ENCODE assay signal across 8 cellular contexts in the genomic region with DNA sequence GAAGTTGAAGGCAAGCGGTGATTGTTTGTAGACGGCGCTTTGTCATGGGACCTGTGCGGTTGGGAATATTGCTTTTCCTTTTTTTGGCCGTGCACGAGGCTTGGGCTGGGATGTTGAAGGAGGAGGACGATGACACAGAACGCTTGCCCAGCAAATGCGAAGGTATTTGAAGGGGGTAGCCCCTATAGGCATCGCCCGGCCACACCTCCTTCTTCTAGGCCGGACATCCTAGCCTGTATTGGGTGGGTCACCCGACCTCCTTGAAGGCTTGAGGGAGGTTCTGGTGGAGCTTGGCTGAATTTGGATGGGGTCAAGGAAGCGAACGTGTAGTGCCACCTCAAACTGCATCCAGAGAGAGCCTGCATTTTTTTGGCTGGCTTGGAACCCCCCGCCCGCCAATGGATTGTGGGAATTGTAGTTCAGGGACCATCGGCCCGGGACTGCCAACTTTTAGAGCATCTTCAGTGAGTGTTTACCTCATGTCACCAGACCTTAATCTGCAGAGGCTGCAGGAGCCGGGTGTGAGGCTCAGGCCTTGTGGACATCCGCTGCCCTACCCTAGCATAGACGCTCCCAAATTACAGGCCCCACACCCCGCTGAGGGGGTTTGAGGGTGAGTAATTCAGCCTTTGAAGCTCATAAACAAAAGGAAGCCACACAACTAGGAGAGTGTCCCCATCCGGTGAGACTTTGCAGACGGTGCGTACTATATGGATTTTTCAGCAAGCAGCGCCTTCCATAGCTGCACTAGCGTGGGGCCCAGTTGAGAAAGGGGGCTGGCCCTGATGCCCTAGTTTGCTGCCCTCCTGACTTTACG. TPM values are rescaled to one million over a fixed set of nuclear protein-coding genes. Genes with fewer than 3 reads are reported as not detected.
A peak's percentile ranks its signal among the peaks of the same experiment; 100 is the strongest.
DNase-seq lines count a peak whose midpoint lies in the region; ATAC-seq and TF ChIP-seq lines count a peak whose summit lies in the region.

No MANE protein-coding gene starts in this region.

- H3K4me1 ChIP-seq in esophagus (ENCODE audit: control insufficient read depth in 2 of 2, insufficient read depth in 2 of 2, low read length in 1 of 2) (no peaks in the 10 kb centered on the region), mucosa of stomach (ENCODE audit: control insufficient read depth, insufficient read depth, low read length) (peaks cover 25% of the 10 kb centered on the region)

- peak overlapping the region; percentile 100 for H3K27ac Mint-ChIP-seq in stimulated activated effector memory CD8-positive, alpha-beta T cell treated with anti-CD3 and anti-CD28 coated beads, Interleukin-12 subunit alpha, Interleukin-12 subunit beta, amount 100 ng/mL, for 72 hours

- H3K36me3 ChIP-seq in esophagus (ENCODE audit: control insufficient read depth in 2 of 2, insufficient read depth in 2 of 2, low read length in 1 of 2) (no peaks in the 10 kb centered on the region), mucosa of stomach (ENCODE audit: control insufficient read depth, insufficient read depth, low read length) (no peaks in the 10 kb centered on the region)

- peaks cover 34% of the 10 kb centered on the region for H3K4me1 Mint-ChIP-seq in stimulated activated effector memory CD8-positive, alpha-beta T cell treated with anti-CD3 and anti-CD28 coated beads, Interleukin-12 subunit alpha, Interleukin-12 subunit beta, amount 100 ng/mL, for 72 hours

- DNase-seq in A172 (ENCODE audit: low spot score) (peak; percentile 63), GM13977 (ENCODE audit: low spot score) (peak; percentile 85), NCI-H526 (lab: John Stamatoyannopoulos, UW) (peak; percentile 61 to 75), activated T-cell treated with anti-CD3 and anti-CD28 coated beads for 4 hours (peak; percentile 54)
- DNase-seq in stimulated activated effector memory CD8-positive, alpha-beta T cell treated with anti-CD3 and anti-CD28 coated beads, Interleukin-12 subunit alpha, Interleukin-12 subunit beta, amount 100 ng/mL, for 72 hours (ENCODE audit: low spot score in 2 of 2) = peak in 1 of 2 donors; percentile 49

- H3K9me3 Mint-ChIP-seq in stimulated activated effector memory CD8-positive, alpha-beta T cell treated with anti-CD3 and anti-CD28 coated beads, Interleukin-12 subunit alpha, Interleukin-12 subunit beta, amount 100 ng/mL, for 72 hours = no peaks in the 10 kb centered on the region

- TF ChIP-seq CTCF in GM13977 (IDR thresholded peaks at IDR 0.05; ENCODE audit: extremely low read depth, insufficient read depth, missing control alignments) = no peak

- H3K36me3 Mint-ChIP-seq in stimulated activated effector memory CD8-positive, alpha-beta T cell treated with anti-CD3 and anti-CD28 coated beads, Interleukin-12 subunit alpha, Interleukin-12 subunit beta, amount 100 ng/mL, for 72 hours = peaks cover 29% of the 10 kb centered on the region

- peak overlapping the region; percentile 97 for H3K4me3 Mint-ChIP-seq in stimulated activated effector memory CD8-positive, alpha-beta T cell treated with anti-CD3 and anti-CD28 coated beads, Interleukin-12 subunit alpha, Interleukin-12 subunit beta, amount 100 ng/mL, for 72 hours

- H3K9ac ChIP-seq in mucosa of stomach (ENCODE audit: low read length) = peak overlapping the region; percentile 78

- peak overlapping the region; percentile 69 to 89 for H3K4me3 ChIP-seq in esophagus (ENCODE audit: low read depth in 1 of 2, low read length in 2 of 2)
- H3K4me3 ChIP-seq in mucosa of stomach (ENCODE audit: low read length) = peak overlapping the region; percentile 74

- ATAC-seq in HG02885 (IDR thresholded peaks at IDR 0.05; ENCODE audit: poor library complexity, unreplicated experiment) = peak; percentile 61
- ATAC-seq in stimulated activated effector memory CD8-positive, alpha-beta T cell treated with anti-CD3 and anti-CD28 coated beads, Interleukin-12 subunit alpha, Interleukin-12 subunit beta, amount 100 ng/mL, for 72 hours = peak; percentile 86

- H3K9me3 ChIP-seq in esophagus (ENCODE audit: control insufficient read depth in 2 of 2, insufficient read depth in 1 of 2, low read depth in 1 of 2, low read length in 1 of 2) (no peaks in the 10 kb centered on the region), mucosa of stomach (ENCODE audit: control insufficient read depth, low read length) (no peaks in the 10 kb centered on the region)

- H3K27me3 ChIP-seq in esophagus (ENCODE audit: control insufficient read depth in 1 of 2, insufficient read depth in 2 of 2, low read length in 2 of 2) (no peaks in the 10 kb centered on the region), mucosa of stomach (ENCODE audit: control insufficient read depth, insufficient read depth, low read length) (no peaks in the 10 kb centered on the region)

- WGBS in esophagus, 2 donors = 6 to 7% methylated on average over 29 of the region's 29 CpGs

- H3K27ac ChIP-seq in esophagus (ENCODE audit: low read depth in 2 of 2, low read length in 1 of 2) = peak overlapping the region; percentile 88 to 91

- in situ Hi-C loops in GM13977 (cut with MboI; ENCODE audit: low pct_unique_long_range_greater_than_20kb, low sequenced_read_pairs, unreplicated experiment) = no loop called here

RNA-seq across cellular contexts. Expression of gene CNPY4, which starts 0.5 kb away (rescaled TPM):
- total RNA-seq in A172 (2014; rRNA removed; shearing (Covaris generic)) = 37.3 and 42.0 TPM in 2 replicates
- polyA plus RNA-seq in esophagus = 1 to 10 TPM; 5.5 to 5.8 TPM

RNA-seq across cellular contexts. Expression of gene TAF6, which starts 0.8 kb away (rescaled TPM):
- 56.2 and 57.3 TPM in 2 replicates for total RNA-seq in A172 (2014; rRNA removed; shearing (Covaris generic))
- 10 to 100 TPM; 23.3 to 29.6 TPM for polyA plus RNA-seq in esophagus

RNA-seq across cellular contexts. Expression of gene MBLAC1, which starts 6.9 kb away (rescaled TPM):
- total RNA-seq in A172 (2014; rRNA removed; shearing (Covaris generic)) = 1.4 and 2.9 TPM in 2 replicates
- 1 to 10 TPM; 2.7 to 3.7 TPM for polyA plus RNA-seq in esophagus

RNA-seq across cellular contexts. Expression of gene AP4M1, which starts 18.5 kb away (rescaled TPM):
- total RNA-seq in A172 (2014; rRNA removed; shearing (Covaris generic)) = 28.6 and 66.9 TPM in 2 replicates
- 10 to 100 TPM; 17.3 to 19.3 TPM for polyA plus RNA-seq in esophagus

RNA-seq across cellular contexts. Expression of gene MCM7, which starts 18.7 kb away (rescaled TPM):
- total RNA-seq in A172 (2014; rRNA removed; shearing (Covaris generic)) = 215 and 227 TPM in 2 replicates
- 10 to 100 TPM; 46.4 to 66.8 TPM for polyA plus RNA-seq in esophagus
